In the genomic region with DNA sequence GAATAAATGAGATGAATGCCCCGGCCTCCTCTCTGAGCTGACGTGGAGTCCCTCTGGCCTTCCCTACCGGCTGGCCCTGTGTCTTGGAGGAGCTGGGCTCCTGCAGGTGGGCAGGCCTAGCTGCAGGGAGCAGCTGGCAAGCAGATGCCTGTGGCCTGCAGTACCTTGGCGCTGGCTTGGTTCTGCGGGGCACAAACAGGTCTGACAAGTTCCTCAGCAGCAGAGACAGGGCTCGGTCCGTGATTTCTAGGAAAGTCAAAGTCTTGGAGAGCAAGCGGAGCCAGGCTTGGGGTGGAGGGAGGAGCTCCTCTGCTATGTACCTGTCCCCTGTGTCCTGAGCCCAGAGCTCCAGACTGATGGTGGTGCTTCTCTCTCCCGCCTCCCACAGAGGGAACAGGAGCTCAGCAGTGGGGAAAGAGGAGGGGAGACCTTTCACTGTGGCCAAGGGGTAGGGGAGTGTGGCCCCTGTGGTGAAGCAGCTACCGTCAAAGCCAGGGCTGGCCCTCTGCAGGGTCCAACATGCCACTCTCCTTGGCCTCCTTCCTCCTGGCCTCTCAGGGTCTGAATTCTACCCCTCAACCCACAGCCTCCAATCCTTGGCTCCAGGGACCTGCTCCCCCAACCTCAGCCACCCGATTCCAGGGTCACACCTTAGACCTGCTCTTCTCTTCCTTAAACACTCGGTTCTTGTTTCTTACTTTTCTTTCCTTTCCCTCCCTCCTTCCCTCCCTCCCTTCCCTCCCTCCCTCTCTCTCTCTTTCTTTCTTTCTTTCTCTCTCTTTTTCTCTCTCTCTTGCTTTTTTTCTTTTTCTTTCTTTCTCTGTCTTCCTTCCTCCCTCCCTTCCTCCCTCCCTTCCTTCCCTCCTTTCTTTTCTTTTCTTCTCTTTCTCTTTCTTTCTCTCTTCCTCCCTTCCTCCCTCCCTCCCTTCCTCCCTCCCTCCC, we compare ENCODE assay signal across 14 cellular contexts. TPM values are rescaled to one million over a fixed set of nuclear protein-coding genes. Genes with fewer than 3 reads are reported as not detected.
A peak's percentile ranks its signal among the peaks of the same experiment; 100 is the strongest.
DNase-seq lines count a peak whose midpoint lies in the region; ATAC-seq and TF ChIP-seq lines count a peak whose summit lies in the region.
"Had no signal": no experiment of that assay in that cellular context is flagged by ENCODE, and none has a peak within 500 bp of the region (broad histone marks: within the 10 kb centered on the region; RNA-seq: fewer than 3 reads in every experiment).

No MANE protein-coding gene starts in this region.

- DNase-seq in NCI-H526 treated with DMSO at 0.1 percent for 48 hours (lab: John Stamatoyannopoulos, UW) (peak; percentile 65), iPS-NIHi11 (ENCODE audit: low spot score) (peak; percentile 72), renal cortical epithelial cell (ENCODE audit: low read depth) (peak; percentile 16), cardiac septum (ENCODE audit: low spot score) (no peak)
- DNase-seq in stimulated activated CD4-positive, alpha-beta T cell treated with anti-CD3 and anti-CD28 coated beads, Interleukin-1b, Interleukin-23, amount 100 ng/mL, for 48 hours = no peak
- DNase-seq: activated CD4-positive, alpha-beta T cell treated with anti-CD3 and anti-CD28 coated beads for 36 hours; CD4-positive, alpha-beta T cell; GF-D8; naive thymus-derived CD8-positive, alpha-beta T cell had no signal

- no peak overlapping the region for H3K4me3 ChIP-seq in HEK293 (ENCODE audit: low read depth, low read length)
- H3K4me3 ChIP-seq: ascending aorta had no signal

- no peaks in the 10 kb centered on the region for H3K9me3 ChIP-seq in HEK293 (ENCODE audit: control insufficient read depth, insufficient read depth, low read depth, low read length)
- H3K9me3 ChIP-seq: ascending aorta had no signal

- H3K4me1 ChIP-seq in HEK293 (ENCODE audit: control insufficient read depth, insufficient read depth, low read length) = no peaks in the 10 kb centered on the region

- intact Hi-C loops in cardiac septum (cut with DNase I) = loop anchor here (10.0 kb wide), 1 partner anchor 636 kb away; no protein-coding TSS in a partner anchor

- no peak for ATAC-seq in GM18511 (IDR thresholded peaks at IDR 0.05; ENCODE audit: unreplicated experiment)
- ATAC-seq: activated CD4-positive, alpha-beta T cell treated with anti-CD3 and anti-CD28 coated beads for 36 hours; naive thymus-derived CD8-positive, alpha-beta T cell had no signal

- CTCF ChIA-PET in HEK293 (lab: Yijun Ruan, JAX) = interaction anchor here (0.6 kb wide), 1 partner anchor 777 kb away, joined by 4 read pairs; no protein-coding TSS in a partner anchor

- no peaks in the 10 kb centered on the region for H3K36me3 ChIP-seq in HEK293 (ENCODE audit: control insufficient read depth in 2 of 2, insufficient read depth in 1 of 2, low read length in 2 of 2)
- H3K36me3 ChIP-seq: ascending aorta had no signal

- POLR2A ChIA-PET in HEK293 (lab: Yijun Ruan, JAX) = no interaction called here

- H3K27ac ChIP-seq in HEK293 (ENCODE audit: extremely low read depth, low read depth, low read length) = no peak overlapping the region
- H3K27ac ChIP-seq: ascending aorta had no signal

- no peak for TF ChIP-seq CTCF in HEK293 (tag by site-specific recombination; IDR thresholded peaks at IDR 0.05)

TF ChIP-seq in HEK293, 187 proteins besides CTCF, POLR2A, EP300 and RAD21:
- TF ChIP-seq GLIS1 (tag by site-specific recombination; IDR thresholded peaks at IDR 0.05) = peak; percentile 23; the same call in 1 of the 2 replicates
- TF ChIP-seq HOXD13 (CRISPR knock-in tag; IDR thresholded peaks at IDR 0.05; ENCODE audit: borderline replicate concordance) = no peak
- TF ChIP-seq ZNF366 (tag by site-specific recombination; conservative IDR thresholded peaks at IDR 0.05) = peak; percentile 79
- peak; percentile 56; the same call in 1 of the 2 replicates for TF ChIP-seq ZNF596 (tag by site-specific recombination; IDR thresholded peaks at IDR 0.05)
- peak; percentile 66 for TF ChIP-seq BCL6B (tag by site-specific recombination; IDR thresholded peaks at IDR 0.05)
- no peak for TF ChIP-seq HOXA7 (CRISPR knock-in tag; IDR thresholded peaks at IDR 0.05; ENCODE audit: borderline replicate concordance)

RNA-seq across cellular contexts. Expression of gene MYL10, which starts 20.1 kb away (rescaled TPM):
- total RNA-seq in renal cortical epithelial cell (not detected in 2 replicates), cardiac septum (not detected)
- total RNA-seq: activated CD4-positive, alpha-beta T cell treated with anti-CD3 and anti-CD28 coated beads for 36 hours; ascending aorta; CD4-positive, alpha-beta T cell; dermis microvascular lymphatic vessel endothelial cell; naive thymus-derived CD8-positive, alpha-beta T cell; temporal lobe had no signal

Comparison
In these comparisons a context has a peak if more than half of its experiments do, and no peak if none do; other contexts are left out.
1. DNase-seq: peak in NCI-H526 treated with DMSO at 0.1 percent for 48 hours (single experiment), iPS-NIHi11 (single experiment) and renal cortical epithelial cell (single experiment); none in stimulated activated CD4-positive, alpha-beta T cell treated with anti-CD3 and anti-CD28 coated beads, Interleukin-1b, Interleukin-23, amount 100 ng/mL, for 48 hours (single experiment) and cardiac septum (single experiment).